ENCODE assay signal across 8 cellular contexts in genomic region chr12:6341439-6342139, GRCh38. TPM values are rescaled to one million over a fixed set of nuclear protein-coding genes. Genes with fewer than 3 reads are reported as not detected.
DNase-seq lines count a peak whose midpoint lies in the region; ATAC-seq and TF ChIP-seq lines count a peak whose summit lies in the region.

TNFRSF1A (minus strand) TSS chr12:6342076; CDS start chr12:6341814, 262 bp downstream.

- no peaks in the 10 kb centered on the region for H4K20me1 ChIP-seq in mammary epithelial cell (ENCODE audit: insufficient read depth, low read length)

- H3K9ac ChIP-seq in mammary epithelial cell (ENCODE audit: insufficient read depth, low read length) (peak within 1 kb of the TSS; percentile 92), iPS-20b (ENCODE audit: low read depth, low read length) (peak within 1 kb of the TSS; percentile 92)

- ATAC-seq in gastrocnemius medialis: peak; percentile 87 to 88

- H3K27me3 ChIP-seq in mammary epithelial cell (ENCODE audit: insufficient read depth, low read length): no peaks in the 10 kb centered on the region
- H3K27me3 ChIP-seq in iPS-20b (ENCODE audit: insufficient read depth, low read length): no peaks in the 10 kb centered on the region
- no peaks in the 10 kb centered on the region for H3K27me3 ChIP-seq in gastrocnemius medialis

- peak within 1 kb of the TSS; percentile 70 for H3K27ac ChIP-seq in mammary epithelial cell (ENCODE audit: insufficient read depth, low read depth, low read length)
- peak within 1 kb of the TSS; percentile 68 for H3K27ac ChIP-seq in iPS-20b (ENCODE audit: low read length)
- H3K27ac ChIP-seq in gastrocnemius medialis: peak within 1 kb of the TSS; percentile 92 to 99 (median 96)

- peaks cover 11% of the 10 kb centered on the region for H3K36me3 ChIP-seq in mammary epithelial cell (ENCODE audit: insufficient read depth, low read length)
- peaks cover under 1% of the 10 kb centered on the region; the same call in 1 of the 2 replicates for H3K36me3 ChIP-seq in iPS-20b (ENCODE audit: insufficient read depth, low read depth, low read length)
- H3K36me3 ChIP-seq in gastrocnemius medialis: no peaks in the 10 kb centered on the region

- H3K4me1 ChIP-seq in mammary epithelial cell (ENCODE audit: insufficient read depth, low read length) (peaks cover 62% of the 10 kb centered on the region), iPS-20b (ENCODE audit: insufficient read depth, low read length) (peaks cover 45% of the 10 kb centered on the region), gastrocnemius medialis (peaks cover 55 to 59% of the 10 kb centered on the region in 2 donors)

- H3K4me3 ChIP-seq in mammary epithelial cell (replicated peaks in 1 of 3; ENCODE audit: insufficient read depth in 1 of 3, low read depth in 2 of 3, low read length in 3 of 3) (peak within 1 kb of the TSS; percentile 40 to 73 (median 66)), iPS-20b (ENCODE audit: low read length) (peak within 1 kb of the TSS; percentile 91), gastrocnemius medialis (peak within 1 kb of the TSS; percentile 58 to 99 (median 81))

- CTCF ChIA-PET in mammary epithelial cell (lab: Charles Lee; ENCODE audit: low non-redundant PET): interaction anchor here (0.8 kb wide), 1 partner anchor 14 kb away, joined by 3 read pairs; no protein-coding TSS in a partner anchor

- under 1% methylated on average over 15 of the region's 21 CpGs for WGBS in mammary epithelial cell (ENCODE audit: low coverage, missing lambda C conversion rate)

- TSS peak; percentile 73 for BruUV-seq in mammary epithelial cell (replicated peaks; lab: Mats Ljungman, UMichigan)

- intact Hi-C loops in mammary epithelial cell (cut with micrococcal nuclease): no loop called here
- intact Hi-C loops in gastrocnemius medialis (cut with DNase I; ENCODE audit: low total_unique reads): loop anchor here (2.0 to 5.0 kb wide), 3 partner anchors 15 to 111 kb away; partner anchors contain the start of gene TAPBPL

- peak; percentile 86 for DNase-seq in Ammon's horn (ENCODE audit: low spot score)
- peak; percentile 83 for DNase-seq in HCEC 1CT
- DNase-seq in SKM-1 (lab: John Stamatoyannopoulos, UW; ENCODE audit: unreplicated experiment): peak; percentile 52
- peak; percentile 74 for DNase-seq in mammary epithelial cell
- peak; percentile 80 to 84 for DNase-seq in gastrocnemius medialis
- DNase-seq in NCI-H146 (lab: John Stamatoyannopoulos, UW): no peak
- DNase-seq in NCI-H524 treated with DMSO at 0.1 percent for 48 hours (lab: John Stamatoyannopoulos, UW): no peak

- H3K79me2 ChIP-seq in mammary epithelial cell (ENCODE audit: insufficient read depth, low read length): peaks cover 69% of the 10 kb centered on the region

- peak; percentile 63 to 71 for TF ChIP-seq POLR2A in gastrocnemius medialis (IDR thresholded peaks at IDR 0.05)

- in situ Hi-C loops in mammary epithelial cell (cut with MboI; ENCODE audit: low sequenced_read_pairs in 2 of 2): no loop called here
- in situ Hi-C loops in gastrocnemius medialis (cut with MboI; ENCODE audit: low sequenced_read_pairs in 4 of 4): loop anchor here in 1 of 4 donors (25.0 kb wide), 1 partner anchor 121 kb away; the partner anchor contains the start of genes TAPBPL and VAMP1

- H3K9me3 ChIP-seq in mammary epithelial cell (replicated peaks; ENCODE audit: insufficient read depth, low read length) (no peaks in the 10 kb centered on the region), iPS-20b (ENCODE audit: insufficient read depth, low read depth, low read length) (no peaks in the 10 kb centered on the region), gastrocnemius medialis (no peaks in the 10 kb centered on the region)

- dilution Hi-C loops in mammary epithelial cell (cut with HindIII; ENCODE audit: low sequenced_read_pairs): no loop called here

- H3K4me2 ChIP-seq in mammary epithelial cell (ENCODE audit: insufficient read depth, low read depth, low read length): peak within 1 kb of the TSS; percentile 91

- TF ChIP-seq CTCF in mammary epithelial cell (conservative IDR thresholded peaks at IDR 0.05 in 1 of 2, IDR thresholded peaks at IDR 0.05 in 1 of 2; ENCODE audit: extremely low read depth in 1 of 2, insufficient read depth in 1 of 2, low read depth in 1 of 2, low read length in 2 of 2): no peak
- no peak for TF ChIP-seq CTCF in gastrocnemius medialis (IDR thresholded peaks at IDR 0.05 in 4 of 5, conservative IDR thresholded peaks at IDR 0.05 in 1 of 5)

- H2AFZ ChIP-seq in mammary epithelial cell (ENCODE audit: low read depth, low read length): peak within 1 kb of the TSS; percentile 1

RNA-seq across cellular contexts. Expression of gene TNFRSF1A, which starts in this region (rescaled TPM):
- total RNA-seq in mammary epithelial cell (100 to 1,000 TPM; 107 to 195 TPM), gastrocnemius medialis (100 to 1,000 TPM; 103 to 220 (median 193) TPM)
- 87.6 TPM for polyA plus RNA-seq in mammary epithelial cell
- 191 TPM for polyA minus RNA-seq in mammary epithelial cell

Comparison
In these comparisons a context has a peak if more than half of its experiments do, and no peak if none do; other contexts are left out.
1. DNase-seq: peak in Ammon's horn (single experiment), HCEC 1CT (single experiment), SKM-1 (single experiment), mammary epithelial cell (single experiment) and gastrocnemius medialis (2 of 2); none in NCI-H146 (single experiment) and NCI-H524 treated with DMSO at 0.1 percent for 48 hours (single experiment).
2. Peak in every context shown above with its lines, with median percentiles within 50 percentile points of each other: H3K27ac ChIP-seq and H3K4me3 ChIP-seq.